ENCODE assay signal across 1 cellular context in the genomic region with DNA sequence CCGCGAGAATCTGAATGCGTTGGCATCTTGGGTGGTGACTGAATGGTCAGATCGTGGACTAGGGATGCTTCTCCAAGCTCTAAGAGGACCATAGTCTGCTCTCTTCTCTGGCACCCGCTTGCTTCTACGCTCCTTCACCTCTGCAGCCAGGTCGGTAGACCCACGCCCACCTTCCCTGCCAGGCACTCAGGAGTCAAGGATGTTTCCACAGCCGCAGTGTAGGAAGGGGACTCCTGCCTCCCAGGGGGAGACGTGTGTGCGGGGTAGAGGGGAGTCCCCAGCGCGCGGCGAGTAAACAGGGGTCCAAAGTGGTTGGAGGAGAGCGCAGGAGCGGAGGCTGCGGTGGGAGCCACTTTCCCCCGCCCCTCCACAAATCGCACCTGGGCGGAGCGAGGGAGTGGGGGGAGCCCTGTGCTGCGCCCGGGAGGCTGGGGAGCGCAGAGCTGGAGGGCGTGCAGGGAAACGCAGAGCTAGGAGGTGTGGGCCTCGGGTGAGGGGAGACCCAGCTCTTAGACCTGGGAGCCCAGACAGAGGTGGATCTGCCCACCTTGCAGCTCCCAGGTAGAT.
TF ChIP-seq lines count a peak whose summit lies in the region.

No MANE protein-coding gene starts in this region.

TF ChIP-seq in SK-N-SH treated with all-trans-retinoic acid at 6 μM for 48 hours, 23 proteins besides CTCF, POLR2A, EP300 and RAD21 (continued from another document):
- TF ChIP-seq CSRNP3 (CRISPR knock-in tag; IDR thresholded peaks at IDR 0.05) (no peak), ZNF70 (CRISPR knock-in tag; IDR thresholded peaks at IDR 0.05) (no peak)
